7 cellular contexts compared by ENCODE assay signal in the genomic region with DNA sequence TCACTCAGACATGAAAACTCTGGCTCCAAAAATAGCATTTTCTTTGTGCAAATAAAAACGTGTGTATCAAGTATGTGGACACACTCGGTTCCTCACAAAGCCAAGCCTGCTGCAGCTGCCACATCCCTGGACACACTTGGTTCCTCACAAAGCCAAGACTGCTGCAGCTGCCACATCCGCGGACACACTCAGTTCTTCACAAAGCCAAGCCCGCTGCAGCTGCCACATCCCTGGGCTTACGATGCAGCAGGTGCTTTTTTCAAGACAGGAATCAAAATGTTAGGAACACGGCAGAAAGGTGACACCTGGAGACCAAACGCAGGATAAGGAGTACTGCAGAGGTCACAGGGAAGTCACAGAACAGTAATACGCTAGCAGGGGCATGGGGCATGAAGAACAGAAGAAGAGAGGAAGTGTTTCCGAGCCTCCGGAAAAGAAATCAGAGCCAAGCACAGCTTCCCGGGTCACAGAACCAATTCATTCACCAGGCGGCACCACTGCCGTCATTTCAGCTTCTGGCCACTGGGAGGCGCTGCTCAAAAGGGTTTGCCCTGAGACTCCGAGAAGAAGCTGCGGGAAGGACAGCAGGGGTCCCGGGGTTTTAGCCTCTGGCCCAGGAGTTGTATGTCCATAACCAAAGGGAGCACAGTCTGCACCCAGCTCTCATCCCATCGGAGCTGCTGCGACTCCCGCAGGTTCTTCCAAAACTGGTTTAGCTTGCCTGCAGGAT. TPM values are rescaled to one million over a fixed set of nuclear protein-coding genes. Genes with fewer than 3 reads are reported as not detected.
A peak's percentile ranks its signal among the peaks of the same experiment; 100 is the strongest.
DNase-seq lines count a peak whose midpoint lies in the region; TF ChIP-seq lines count a peak whose summit lies in the region.
"Not testable (repeated sequence)": the region's sequence is repeated elsewhere in the genome, so short reads cannot be mapped to it uniquely, and the experiment has no call there.

No MANE protein-coding gene starts in this region.

- not testable (repeated sequence) for TF ChIP-seq POLR2A in esophagus muscularis mucosa (IDR thresholded peaks at IDR 0.05; ENCODE audit: low read depth)

- peak; percentile 67 for TF ChIP-seq CTCF in GM12873 (IDR thresholded peaks at IDR 0.05; ENCODE audit: insufficient read depth, low read depth, low read length, missing control alignments)
- TF ChIP-seq CTCF in esophagus muscularis mucosa (IDR thresholded peaks at IDR 0.05) = peak; percentile 40 to 68 (median 41)

- not testable (repeated sequence) for H3K9ac ChIP-seq in mesendoderm (ENCODE audit: low read length)

- H3K36me3 ChIP-seq in esophagus muscularis mucosa; mesendoderm (ENCODE audit: control insufficient read depth, insufficient read depth, low read length): not testable (repeated sequence)

- not testable (repeated sequence) for H3K27me3 ChIP-seq in esophagus muscularis mucosa; mesendoderm (ENCODE audit: insufficient read depth, low read length, poor library complexity)

- H3K4me1 ChIP-seq in esophagus muscularis mucosa; mesendoderm (ENCODE audit: control insufficient read depth, low read depth, low read length): not testable (repeated sequence)

- H3K27ac ChIP-seq in esophagus muscularis mucosa (replicated peaks in 1 of 4); mesendoderm (ENCODE audit: low read depth, low read length): not testable (repeated sequence)

- H3K4ac ChIP-seq in mesendoderm (ENCODE audit: low read depth, low read length) = not testable (repeated sequence)

- H3K9me3 ChIP-seq in esophagus muscularis mucosa = not testable (repeated sequence)

- H3K18ac ChIP-seq in mesendoderm (ENCODE audit: low read length) = not testable (repeated sequence)

- H2AK5ac ChIP-seq in mesendoderm (ENCODE audit: low read length) = not testable (repeated sequence)

- H2BK15ac ChIP-seq in mesendoderm (replicated peaks; ENCODE audit: low read depth) = not testable (repeated sequence)

- not testable (repeated sequence) for TF ChIP-seq EP300 in esophagus muscularis mucosa (IDR thresholded peaks at IDR 0.05)

- intact Hi-C loops in esophagus muscularis mucosa (cut with DNase I) = not testable (repeated sequence)

- H3K79me1 ChIP-seq in mesendoderm (ENCODE audit: low read length) = not testable (repeated sequence)

- 48% methylated on average over 21 of the region's 21 CpGs for whole genome bisulfite sequencing in esophagus muscularis mucosa
- no CpG with 5 or more reads among the region's 21 CpGs for WGBS in mesendoderm (ENCODE audit: extremely low coverage, insufficient coverage, low lambda C conversion rate)

- H3K4me2 ChIP-seq in mesendoderm (ENCODE audit: low read length) = not testable (repeated sequence)

- H3K56ac ChIP-seq in mesendoderm (ENCODE audit: low read length) = not testable (repeated sequence)

- not testable (repeated sequence) for H2BK5ac ChIP-seq in mesendoderm (ENCODE audit: low read length)

- H4K8ac ChIP-seq in mesendoderm (ENCODE audit: low read depth, low read length) = not testable (repeated sequence)

- DNase-seq in NCI-H2081 (lab: John Stamatoyannopoulos, UW) (peak; percentile 67 to 80), T-helper 22 cell (ENCODE audit: low read depth) (peak; percentile 12), mesendoderm (peak; percentile 68)
- peak; percentile 38 for DNase-seq in activated gamma-delta T cell treated with anti-CD3 and anti-CD28 coated beads, Interleukin-2, amount 50 U/mL, for 16 hours (ENCODE audit: low read depth)
- DNase-seq in esophagus muscularis mucosa (ENCODE audit: extremely low spot score) = not testable (repeated sequence)
- peak; percentile 62 for DNase-seq in stimulated activated CD4-positive, alpha-beta T cell treated with anti-CD3 and anti-CD28 coated beads, Interleukin-1b, Interleukin-23, amount 100 ng/mL, for 48 hours

- H3K23ac ChIP-seq in mesendoderm (ENCODE audit: low read length) = not testable (repeated sequence)

- H4K5ac ChIP-seq in mesendoderm (ENCODE audit: low read length) = not testable (repeated sequence)

- not testable (repeated sequence) for H2BK120ac ChIP-seq in mesendoderm (ENCODE audit: low read depth, low read length)

- H3K79me2 ChIP-seq in mesendoderm (ENCODE audit: control insufficient read depth, insufficient read depth, low read length) = not testable (repeated sequence)

- not testable (repeated sequence) for H3K4me3 ChIP-seq in esophagus muscularis mucosa; mesendoderm (ENCODE audit: low read length)

RNA-seq across cellular contexts. Expression of gene ROPN1B, which starts 40.0 kb away (rescaled TPM):
- under 1 TPM in 1 of 4 donors, not detected in 3; 0.52 TPM for total RNA-seq in esophagus muscularis mucosa
- 0.07 TPM for polyA plus RNA-seq in mesendoderm (2013, experiment 1 of 2)
- polyA plus RNA-seq in mesendoderm (2013, experiment 2 of 2) = not detected
